Comparison of ENCODE assay signal across 13 cellular contexts in the genomic region with DNA sequence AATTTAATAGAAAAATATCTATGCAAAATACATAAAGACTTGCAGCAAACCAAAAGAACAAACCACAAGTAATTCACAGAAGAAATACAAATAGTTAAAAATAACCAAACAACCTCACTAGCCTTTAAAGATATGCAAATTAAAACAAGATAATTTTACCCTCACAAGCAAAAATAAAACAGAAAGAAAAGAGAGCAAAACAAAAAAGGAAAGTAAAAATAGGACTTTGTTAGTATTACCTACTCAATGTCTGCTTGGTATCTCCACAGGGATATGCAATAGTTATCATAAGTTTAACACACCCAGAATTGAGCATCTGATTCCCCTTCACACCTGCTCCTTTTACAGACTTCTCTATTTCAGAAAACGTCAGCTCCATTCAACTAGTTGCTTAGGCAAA.
DNase-seq lines count a peak whose midpoint lies in the region; ATAC-seq and TF ChIP-seq lines count a peak whose summit lies in the region.
"Had no signal": no experiment of that assay in that cellular context is flagged by ENCODE, and none has a peak within 500 bp of the region (broad histone marks: within the 10 kb centered on the region; RNA-seq: fewer than 3 reads in every experiment).

No MANE protein-coding gene starts in this region.

- H3K4me3 ChIP-seq in right cardiac atrium (ENCODE audit: low read length) = no peak overlapping the region

- WGBS in right cardiac atrium = 36% methylated on average over 1 of the region's 1 CpG

- ATAC-seq in GM19455 (IDR thresholded peaks at IDR 0.05; ENCODE audit: unreplicated experiment) (peak; percentile 49), HG02870 (IDR thresholded peaks at IDR 0.05; ENCODE audit: unreplicated experiment) (peak; percentile 28), HG03558 (IDR thresholded peaks at IDR 0.05; ENCODE audit: extremely low read depth, unreplicated experiment) (peak; percentile 29), right cardiac atrium (no peak)

- H3K9me3 ChIP-seq in right cardiac atrium (ENCODE audit: control insufficient read depth, low read length) = no peaks in the 10 kb centered on the region
- H3K9me3 ChIP-seq: BE2C had no signal

- H3K27me3 ChIP-seq in right cardiac atrium (ENCODE audit: control insufficient read depth, insufficient read depth) = no peaks in the 10 kb centered on the region
- H3K27me3 ChIP-seq: BE2C had no signal

- H3K4me1 ChIP-seq in right cardiac atrium (ENCODE audit: control insufficient read depth, insufficient read depth, low read length) = no peaks in the 10 kb centered on the region
- H3K4me1 ChIP-seq: BE2C had no signal

- TF ChIP-seq CTCF in GM13976 (IDR thresholded peaks at IDR 0.05; ENCODE audit: borderline replicate concordance, control extremely low read depth, extremely low read depth, insufficient read depth, missing control alignments) = no peak

- intact Hi-C loops in right cardiac atrium (cut with DNase I) = no loop called here

- in situ Hi-C loops in GM13976 (cut with MboI; ENCODE audit: low sequenced_read_pairs, unreplicated experiment) = no loop called here

- H3K27ac ChIP-seq in right cardiac atrium (ENCODE audit: low read length) = no peak overlapping the region
- H3K27ac ChIP-seq: RWPE1, WERI-Rb-1 had no signal

- peak; percentile 11 for DNase-seq in GM13976 (ENCODE audit: low spot score)
- no peak for DNase-seq in hypothalamus (lab: John Stamatoyannopoulos, UW)
- DNase-seq in stimulated activated CD4-positive, alpha-beta T cell treated with anti-CD3 and anti-CD28 coated beads, Interleukin-4, amount 100 ng/mL, for 1 hour = no peak
- no peak for DNase-seq in right cardiac atrium
- DNase-seq in activated CD4-positive, alpha-beta T cell treated with anti-CD3 and anti-CD28 coated beads for 1 hour = no peak
- DNase-seq: BE2C; cerebellar nuclear complex; stimulated activated CD4-positive, alpha-beta T cell treated with anti-CD3 and anti-CD28 coated beads, Interleukin-4, amount 100 ng/mL, for 24 hours had no signal

Comparison
In these comparisons a context has a peak if more than half of its experiments do, and no peak if none do; other contexts are left out.
1. ATAC-seq: peak in GM19455 (single experiment), HG02870 (single experiment) and HG03558 (single experiment); none in right cardiac atrium (0 of 2).